In genomic region chr20:60884277-60884676, GRCh38 we compare ENCODE assay signal across 21 cellular contexts.
"Had no signal": no experiment of that assay in that cellular context is flagged by ENCODE, and none has a peak within 500 bp of the region (broad histone marks: within the 10 kb centered on the region; RNA-seq: fewer than 3 reads in every experiment).

No MANE protein-coding gene starts in this region.

- H3K36me3 ChIP-seq: MG63, SJSA1 had no signal

- DNase-seq: KBM-7, MG63, NCI-H1092 treated with DMSO at 0.1 percent for 48 hours, NCI-H1436, NCI-H187, NCI-H2029, NCI-H2081 treated with DMSO at 0.1 percent for 48 hours, NCI-H2171, NCI-H226, NCI-H446, NCI-H510A, NCI-H524 treated with DMSO at 0.1 percent for 48 hours, NCI-H69, NCI-H774, Right ventricle myocardium superior, RPMI8226, SIG-M5, T-helper 2 cell had no signal

- H3K4me3 ChIP-seq: MG63, SJSA1, SK-N-MC had no signal

- H3K4me1 ChIP-seq: SJSA1 had no signal

- H3K27ac ChIP-seq: SJSA1, SK-N-MC had no signal

- H3K9me3 ChIP-seq: MG63, SJSA1 had no signal

- H3K27me3 ChIP-seq: MG63, SJSA1 had no signal

- FAIRE-seq: RCC 7860 had no signal
